In the genomic region with DNA sequence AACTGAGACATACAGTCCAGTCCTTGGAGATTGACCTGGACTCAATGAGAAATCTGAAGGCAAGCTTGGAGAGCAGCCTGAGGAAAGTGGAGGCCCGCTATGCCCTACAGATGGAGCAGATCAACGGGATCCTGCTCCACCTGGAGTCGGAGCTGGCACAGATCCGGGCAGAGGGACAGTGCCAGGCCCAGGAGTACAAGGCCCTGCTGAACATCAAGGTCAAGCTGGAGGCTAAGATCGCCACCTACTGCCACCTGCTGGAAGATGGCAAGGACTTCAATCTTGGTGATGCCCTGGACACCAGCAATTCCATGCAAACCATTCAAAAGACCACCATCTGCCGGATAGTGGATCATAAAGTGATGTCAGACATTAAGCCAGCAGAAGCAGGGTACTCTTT, we compare ENCODE assay signal across 9 cellular contexts. TPM values are rescaled to one million over a fixed set of nuclear protein-coding genes. Genes with fewer than 3 reads are reported as not detected.
DNase-seq lines count a peak whose midpoint lies in the region; ATAC-seq and TF ChIP-seq lines count a peak whose summit lies in the region.
"Had no signal": no experiment of that assay in that cellular context is flagged by ENCODE, and none has a peak within 500 bp of the region (broad histone marks: within the 10 kb centered on the region; RNA-seq: fewer than 3 reads in every experiment).

No MANE protein-coding gene starts in this region.

- no peaks in the 10 kb centered on the region for H3K27me3 Mint-ChIP-seq in activated CD4-positive, alpha-beta T cell treated with anti-CD3 and anti-CD28 coated beads for 36 hours
- H3K27me3 Mint-ChIP-seq in chondrocyte (ENCODE audit: low read depth): no peaks in the 10 kb centered on the region

- no peaks in the 10 kb centered on the region for H3K9me3 Mint-ChIP-seq in activated CD4-positive, alpha-beta T cell treated with anti-CD3 and anti-CD28 coated beads for 36 hours (ENCODE audit: low read depth)
- H3K9me3 Mint-ChIP-seq in chondrocyte (ENCODE audit: low read depth): peaks cover 22% of the 10 kb centered on the region
- H3K9me3 Mint-ChIP-seq: T-cell had no signal

- intact Hi-C loops in activated CD4-positive, alpha-beta T cell treated with anti-CD3 and anti-CD28 coated beads for 36 hours (cut with DNase I, micrococcal nuclease): loop anchor here in 1 of 2 experiments (1.0 to 2.0 kb wide), 2 partner anchors 430 to 530 kb away; no protein-coding TSS in a partner anchor

- no peaks in the 10 kb centered on the region for H3K36me3 Mint-ChIP-seq in activated CD4-positive, alpha-beta T cell treated with anti-CD3 and anti-CD28 coated beads for 36 hours (ENCODE audit: low read depth)
- H3K36me3 Mint-ChIP-seq in chondrocyte (ENCODE audit: low read depth): no peaks in the 10 kb centered on the region
- H3K36me3 Mint-ChIP-seq: T-cell had no signal

- no peak overlapping the region for H3K4me3 Mint-ChIP-seq in activated CD4-positive, alpha-beta T cell treated with anti-CD3 and anti-CD28 coated beads for 36 hours
- H3K4me3 Mint-ChIP-seq in chondrocyte (ENCODE audit: unreplicated experiment): no peak overlapping the region
- H3K4me3 Mint-ChIP-seq: T-cell had no signal

- no peak overlapping the region for H3K27ac Mint-ChIP-seq in activated CD4-positive, alpha-beta T cell treated with anti-CD3 and anti-CD28 coated beads for 36 hours
- no peak overlapping the region for H3K27ac Mint-ChIP-seq in chondrocyte (ENCODE audit: unreplicated experiment)
- H3K27ac Mint-ChIP-seq: T-cell had no signal

- POLR2A ChIA-PET in activated CD4-positive, alpha-beta T cell treated with anti-CD3 and anti-CD28 coated beads for 36 hours (lab: Charles Lee): no interaction called here

- peak; percentile 56 for TF ChIP-seq CTCF in chondrocyte (IDR thresholded peaks at IDR 0.05)

- ATAC-seq in activated CD4-positive, alpha-beta T cell treated with anti-CD3 and anti-CD28 coated beads for 36 hours: no peak
- ATAC-seq in GM18907 (IDR thresholded peaks at IDR 0.05; ENCODE audit: unreplicated experiment): no peak
- ATAC-seq: T-cell had no signal

- no peaks in the 10 kb centered on the region for H3K4me1 Mint-ChIP-seq in activated CD4-positive, alpha-beta T cell treated with anti-CD3 and anti-CD28 coated beads for 36 hours
- no peaks in the 10 kb centered on the region for H3K4me1 Mint-ChIP-seq in chondrocyte (ENCODE audit: low read depth)
- H3K4me1 Mint-ChIP-seq: T-cell had no signal

- CTCF ChIA-PET in activated CD4-positive, alpha-beta T cell treated with anti-CD3 and anti-CD28 coated beads for 36 hours (lab: Charles Lee): interaction anchor here (0.6 to 0.7 kb wide), 2 partner anchors 110 to 583 kb away, joined by 3 read pairs; no protein-coding TSS in a partner anchor

- peak; percentile 51 for DNase-seq in activated CD4-positive, alpha-beta T cell treated with anti-CD3 and anti-CD28 coated beads for 36 hours
- no peak for DNase-seq in activated CD4-positive, alpha-beta T cell treated with anti-CD3 and anti-CD28 coated beads for 1 hour
- DNase-seq in NCI-H526 treated with DMSO at 0.1 percent for 48 hours (lab: John Stamatoyannopoulos, UW) (peak; percentile 7), chondrocyte (ENCODE audit: low spot score) (no peak), cerebellar nuclear complex (lab: John Stamatoyannopoulos, UW) (no peak), ureter (ENCODE audit: low spot score) (no peak)
- peak; percentile 35 to 40 for DNase-seq in stimulated activated CD4-positive, alpha-beta T cell treated with anti-CD3 and anti-CD28 coated beads, Interleukin-2, amount 100 ng/mL, for 24 hours

RNA-seq across cellular contexts. Expression of gene FRMPD3, which starts 20.4 kb away (rescaled TPM):
- not detected for total RNA-seq in activated CD4-positive, alpha-beta T cell treated with anti-CD3 and anti-CD28 coated beads for 36 hours
- total RNA-seq in chondrocyte (0.07 TPM in 2 of 3 replicates, not detected in the other), ureter (0.96 TPM)

Comparison
In these comparisons a context has a peak if more than half of its experiments do, and no peak if none do; other contexts are left out.
1. DNase-seq: peak in activated CD4-positive, alpha-beta T cell treated with anti-CD3 and anti-CD28 coated beads for 36 hours (single experiment), NCI-H526 treated with DMSO at 0.1 percent for 48 hours (single experiment) and stimulated activated CD4-positive, alpha-beta T cell treated with anti-CD3 and anti-CD28 coated beads, Interleukin-2, amount 100 ng/mL, for 24 hours (2 of 2); none in activated CD4-positive, alpha-beta T cell treated with anti-CD3 and anti-CD28 coated beads for 1 hour (single experiment), chondrocyte (single experiment), cerebellar nuclear complex (0 of 2) and ureter (single experiment).